Comparison of ENCODE assay signal across 19 cellular contexts in genomic region chr5:59134770-59135169, GRCh38.
"Had no signal": no experiment of that assay in that cellular context is flagged by ENCODE, and none has a peak within 500 bp of the region (broad histone marks: within the 10 kb centered on the region; RNA-seq: fewer than 3 reads in every experiment).

No MANE protein-coding gene starts in this region.

- H3K4me3 ChIP-seq: breast epithelium, upper lobe of right lung had no signal

- H3K4me3 Mint-ChIP-seq: activated naive CD8-positive, alpha-beta T cell treated with anti-CD3 and anti-CD28 coated beads, Interleukin-2, amount 50 U/mL, for 24 hours; natural killer cell; stimulated activated naive CD8-positive, alpha-beta T cell treated with anti-CD3 and anti-CD28 coated beads, Interleukin-15, Interleukin-2, amounts not matched to agents 100 ng/mL and 50 ng/mL, for 24 hours had no signal

- H3K27ac Mint-ChIP-seq: activated naive CD8-positive, alpha-beta T cell treated with anti-CD3 and anti-CD28 coated beads, Interleukin-2, amount 50 U/mL, for 24 hours; activated T-cell treated with anti-CD3 and anti-CD28 coated beads, Interleukin-2, amount 50 U/mL, for 72 hours; natural killer cell; stimulated activated naive CD8-positive, alpha-beta T cell treated with anti-CD3 and anti-CD28 coated beads, Interleukin-15, Interleukin-2, amounts not matched to agents 100 ng/mL and 50 ng/mL, for 24 hours had no signal

- H3K4me1 ChIP-seq: breast epithelium, parathyroid adenoma, upper lobe of right lung had no signal

- ATAC-seq: activated naive CD8-positive, alpha-beta T cell treated with anti-CD3 and anti-CD28 coated beads, Interleukin-2, amount 50 U/mL, for 24 hours; upper lobe of right lung had no signal

- H3K9me3 ChIP-seq: breast epithelium, neutrophil, upper lobe of right lung had no signal

- DNase-seq: activated CD4-positive, alpha-beta T cell treated with anti-CD3 and anti-CD28 coated beads, Interleukin-2, amount 50 U/mL, for 1 hour; activated gamma-delta T cell treated with Interleukin-2 at 50 U/mL for 16 hours; activated naive CD8-positive, alpha-beta T cell treated with anti-CD3 and anti-CD28 coated beads, Interleukin-2, amount 50 U/mL, for 24 hours; activated T-cell treated with anti-CD3 and anti-CD28 coated beads, Interleukin-2, amount 50 U/mL, for 72 hours; aorta; cerebellar nuclear complex; effector CD8-positive, alpha-beta T cell; foreskin fibroblast; glutamatergic neuron; mesenchymal stem cell; natural killer cell; stimulated activated CD4-positive, alpha-beta T cell treated with anti-CD3 and anti-CD28 coated beads, Interleukin-4, amount 100 ng/mL, for 4 hours; stimulated activated CD8-positive, alpha-beta memory T cell treated with anti-CD3 and anti-CD28 coated beads, Interleukin-4, amount 100 ng/mL, for 48 hours; T-helper 9 cell; upper lobe of right lung had no signal

- H3K27me3 Mint-ChIP-seq: activated naive CD8-positive, alpha-beta T cell treated with anti-CD3 and anti-CD28 coated beads, Interleukin-2, amount 50 U/mL, for 24 hours; stimulated activated naive CD8-positive, alpha-beta T cell treated with anti-CD3 and anti-CD28 coated beads, Interleukin-15, Interleukin-2, amounts not matched to agents 100 ng/mL and 50 ng/mL, for 24 hours had no signal

- H3K9me3 Mint-ChIP-seq: activated naive CD8-positive, alpha-beta T cell treated with anti-CD3 and anti-CD28 coated beads, Interleukin-2, amount 50 U/mL, for 24 hours; natural killer cell had no signal

- H3K36me3 Mint-ChIP-seq: natural killer cell had no signal

- H3K27ac ChIP-seq: breast epithelium, neutrophil, parathyroid adenoma, upper lobe of right lung had no signal
